ENCODE assay signal across 1 cellular context in genomic region chr1:37946703-37947360, GRCh38.
TF ChIP-seq lines count a peak whose summit lies in the region.

Gene INPP5B, minus strand, starts transcription at chr1:37947053. Its CDS starts 745 bp downstream, at chr1:37946308.

TF ChIP-seq in HepG2, 621 proteins besides CTCF, POLR2A, EP300 and RAD21 (continued from another document and continues in another):
- TF ChIP-seq, protein P1, sequence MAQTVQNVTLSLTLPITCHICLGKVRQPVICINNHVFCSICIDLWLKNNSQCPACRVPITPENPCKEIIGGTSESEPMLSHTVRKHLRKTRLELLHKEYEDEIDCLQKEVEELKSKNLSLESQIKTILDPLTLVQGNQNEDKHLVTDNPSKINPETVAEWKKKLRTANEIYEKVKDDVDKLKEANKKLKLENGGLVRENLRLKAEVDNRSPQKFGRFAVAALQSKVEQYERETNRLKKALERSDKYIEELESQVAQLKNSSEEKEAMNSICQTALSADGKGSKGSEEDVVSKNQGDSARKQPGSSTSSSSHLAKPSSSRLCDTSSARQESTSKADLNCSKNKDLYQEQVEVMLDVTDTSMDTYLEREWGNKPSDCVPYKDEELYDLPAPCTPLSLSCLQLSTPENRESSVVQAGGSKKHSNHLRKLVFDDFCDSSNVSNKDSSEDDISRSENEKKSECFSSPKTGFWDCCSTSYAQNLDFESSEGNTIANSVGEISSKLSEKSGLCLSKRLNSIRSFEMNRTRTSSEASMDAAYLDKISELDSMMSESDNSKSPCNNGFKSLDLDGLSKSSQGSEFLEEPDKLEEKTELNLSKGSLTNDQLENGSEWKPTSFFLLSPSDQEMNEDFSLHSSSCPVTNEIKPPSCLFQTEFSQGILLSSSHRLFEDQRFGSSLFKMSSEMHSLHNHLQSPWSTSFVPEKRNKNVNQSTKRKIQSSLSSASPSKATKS (CRISPR knock-in tag; IDR thresholded peaks at IDR 0.05) = no peak
- TF ChIP-seq, protein P2, sequence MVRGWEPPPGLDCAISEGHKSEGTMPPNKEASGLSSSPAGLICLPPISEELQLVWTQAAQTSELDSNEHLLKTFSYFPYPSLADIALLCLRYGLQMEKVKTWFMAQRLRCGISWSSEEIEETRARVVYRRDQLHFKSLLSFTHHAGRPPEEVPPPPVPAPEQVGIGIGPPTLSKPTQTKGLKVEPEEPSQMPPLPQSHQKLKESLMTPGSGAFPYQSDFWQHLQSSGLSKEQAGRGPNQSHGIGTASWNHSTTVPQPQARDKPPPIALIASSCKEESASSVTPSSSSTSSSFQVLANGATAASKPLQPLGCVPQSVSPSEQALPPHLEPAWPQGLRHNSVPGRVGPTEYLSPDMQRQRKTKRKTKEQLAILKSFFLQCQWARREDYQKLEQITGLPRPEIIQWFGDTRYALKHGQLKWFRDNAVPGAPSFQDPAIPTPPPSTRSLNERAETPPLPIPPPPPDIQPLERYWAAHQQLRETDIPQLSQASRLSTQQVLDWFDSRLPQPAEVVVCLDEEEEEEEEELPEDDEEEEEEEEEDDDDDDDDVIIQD (CRISPR knock-in tag; IDR thresholded peaks at IDR 0.05; ENCODE audit: low read depth) = peak; percentile 51; the same call in 1 of the 2 replicates
- no peak for TF ChIP-seq JDP2 (CRISPR knock-in tag; IDR thresholded peaks at IDR 0.05; ENCODE audit: borderline replicate concordance)
- no peak for TF ChIP-seq ZSCAN5A (CRISPR knock-in tag; IDR thresholded peaks at IDR 0.05; ENCODE audit: borderline replicate concordance)
- no peak for TF ChIP-seq ZNF562 (CRISPR knock-in tag; IDR thresholded peaks at IDR 0.05; ENCODE audit: borderline replicate concordance)
- peak; percentile 23; the same call in 1 of the 2 replicates for TF ChIP-seq ZNF230 (CRISPR knock-in tag; IDR thresholded peaks at IDR 0.05)
- TF ChIP-seq RELA (CRISPR knock-in tag; IDR thresholded peaks at IDR 0.05) = no peak
- TF ChIP-seq TSC22D2 (CRISPR knock-in tag; IDR thresholded peaks at IDR 0.05; ENCODE audit: borderline replicate concordance) = no peak
- no peak for TF ChIP-seq ZNF660 (CRISPR knock-in tag; IDR thresholded peaks at IDR 0.05; ENCODE audit: borderline replicate concordance, low read depth)
- TF ChIP-seq ZNF674 (CRISPR knock-in tag; IDR thresholded peaks at IDR 0.05; ENCODE audit: low read depth) = no peak
- TF ChIP-seq ZNF691 (CRISPR knock-in tag; IDR thresholded peaks at IDR 0.05; ENCODE audit: borderline replicate concordance, low read depth) = peak; percentile 67; the same call in 1 of the 2 replicates
- no peak for TF ChIP-seq ZNF382 (CRISPR knock-in tag; IDR thresholded peaks at IDR 0.05; ENCODE audit: borderline replicate concordance)
- no peak; the same call in 1 of the 2 replicates for TF ChIP-seq POLR2G (IDR thresholded peaks at IDR 0.05; ENCODE audit: low read depth, low read length)
- TF ChIP-seq CCAR2 (optimal IDR thresholded peaks at IDR 0.05; ENCODE audit: low read depth, low read length) = no peak
- peak; percentile 65; the same call in 1 of the 2 replicates for TF ChIP-seq SNAI1 (CRISPR knock-in tag; IDR thresholded peaks at IDR 0.05; ENCODE audit: borderline replicate concordance)
- TF ChIP-seq HDAC2 (CRISPR knock-in tag; IDR thresholded peaks at IDR 0.05) = 0 out of 2 replicates have a peak, but pooled peaks have one; percentile 62
- TF ChIP-seq HNF1A (IDR thresholded peaks at IDR 0.05; ENCODE audit: low read depth) = no peak
- TF ChIP-seq HNF1A (CRISPR knock-in tag; IDR thresholded peaks at IDR 0.05; ENCODE audit: borderline replicate concordance) = peak; percentile 52; the same call in 1 of the 2 replicates
- TF ChIP-seq, protein P3, sequence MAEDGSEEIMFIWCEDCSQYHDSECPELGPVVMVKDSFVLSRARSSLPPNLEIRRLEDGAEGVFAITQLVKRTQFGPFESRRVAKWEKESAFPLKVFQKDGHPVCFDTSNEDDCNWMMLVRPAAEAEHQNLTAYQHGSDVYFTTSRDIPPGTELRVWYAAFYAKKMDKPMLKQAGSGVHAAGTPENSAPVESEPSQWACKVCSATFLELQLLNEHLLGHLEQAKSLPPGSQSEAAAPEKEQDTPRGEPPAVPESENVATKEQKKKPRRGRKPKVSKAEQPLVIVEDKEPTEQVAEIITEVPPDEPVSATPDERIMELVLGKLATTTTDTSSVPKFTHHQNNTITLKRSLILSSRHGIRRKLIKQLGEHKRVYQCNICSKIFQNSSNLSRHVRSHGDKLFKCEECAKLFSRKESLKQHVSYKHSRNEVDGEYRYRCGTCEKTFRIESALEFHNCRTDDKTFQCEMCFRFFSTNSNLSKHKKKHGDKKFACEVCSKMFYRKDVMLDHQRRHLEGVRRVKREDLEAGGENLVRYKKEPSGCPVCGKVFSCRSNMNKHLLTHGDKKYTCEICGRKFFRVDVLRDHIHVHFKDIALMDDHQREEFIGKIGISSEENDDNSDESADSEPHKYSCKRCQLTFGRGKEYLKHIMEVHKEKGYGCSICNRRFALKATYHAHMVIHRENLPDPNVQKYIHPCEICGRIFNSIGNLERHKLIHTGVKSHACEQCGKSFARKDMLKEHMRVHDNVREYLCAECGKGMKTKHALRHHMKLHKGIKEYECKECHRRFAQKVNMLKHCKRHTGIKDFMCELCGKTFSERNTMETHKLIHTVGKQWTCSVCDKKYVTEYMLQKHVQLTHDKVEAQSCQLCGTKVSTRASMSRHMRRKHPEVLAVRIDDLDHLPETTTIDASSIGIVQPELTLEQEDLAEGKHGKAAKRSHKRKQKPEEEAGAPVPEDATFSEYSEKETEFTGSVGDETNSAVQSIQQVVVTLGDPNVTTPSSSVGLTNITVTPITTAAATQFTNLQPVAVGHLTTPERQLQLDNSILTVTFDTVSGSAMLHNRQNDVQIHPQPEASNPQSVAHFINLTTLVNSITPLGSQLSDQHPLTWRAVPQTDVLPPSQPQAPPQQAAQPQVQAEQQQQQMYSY (CRISPR knock-in tag; IDR thresholded peaks at IDR 0.05) = no peak
- no peak for TF ChIP-seq STAG1 (CRISPR knock-in tag; IDR thresholded peaks at IDR 0.05)
- no peak for TF ChIP-seq GTF3A (CRISPR knock-in tag; conservative IDR thresholded peaks at IDR 0.05)
- 0 out of 2 replicates have a peak, but pooled peaks have one; percentile 56 for TF ChIP-seq ZNF83 (CRISPR knock-in tag; IDR thresholded peaks at IDR 0.05; ENCODE audit: borderline replicate concordance)
- no peak for TF ChIP-seq ZNF720 (CRISPR knock-in tag; IDR thresholded peaks at IDR 0.05)
- TF ChIP-seq NFKB2 (CRISPR knock-in tag; IDR thresholded peaks at IDR 0.05; ENCODE audit: borderline replicate concordance) = no peak; the same call in 1 of the 2 replicates
- 0 out of 2 replicates have a peak, but pooled peaks have one; percentile 53 for TF ChIP-seq SP140L (CRISPR knock-in tag; IDR thresholded peaks at IDR 0.05; ENCODE audit: borderline replicate concordance)
- no peak for TF ChIP-seq PLSCR1 (CRISPR knock-in tag; IDR thresholded peaks at IDR 0.05; ENCODE audit: borderline replicate concordance)
- TF ChIP-seq DMAP1 (CRISPR knock-in tag; IDR thresholded peaks at IDR 0.05) = no peak
- TF ChIP-seq, protein P4, sequence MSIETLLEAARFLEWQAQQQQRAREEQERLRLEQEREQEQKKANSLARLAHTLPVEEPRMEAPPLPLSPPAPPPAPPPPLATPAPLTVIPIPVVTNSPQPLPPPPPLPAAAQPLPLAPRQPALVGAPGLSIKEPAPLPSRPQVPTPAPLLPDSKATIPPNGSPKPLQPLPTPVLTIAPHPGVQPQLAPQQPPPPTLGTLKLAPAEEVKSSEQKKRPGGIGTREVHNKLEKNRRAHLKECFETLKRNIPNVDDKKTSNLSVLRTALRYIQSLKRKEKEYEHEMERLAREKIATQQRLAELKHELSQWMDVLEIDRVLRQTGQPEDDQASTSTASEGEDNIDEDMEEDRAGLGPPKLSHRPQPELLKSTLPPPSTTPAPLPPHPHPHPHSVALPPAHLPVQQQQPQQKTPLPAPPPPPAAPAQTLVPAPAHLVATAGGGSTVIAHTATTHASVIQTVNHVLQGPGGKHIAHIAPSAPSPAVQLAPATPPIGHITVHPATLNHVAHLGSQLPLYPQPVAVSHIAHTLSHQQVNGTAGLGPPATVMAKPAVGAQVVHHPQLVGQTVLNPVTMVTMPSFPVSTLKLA (IDR thresholded peaks at IDR 0.05) = peak; percentile 75
- TF ChIP-seq THAP7 (CRISPR knock-in tag; IDR thresholded peaks at IDR 0.05) = no peak
- peak; percentile 27 for TF ChIP-seq HNRNPLL (IDR thresholded peaks at IDR 0.05; ENCODE audit: low read depth, low read length, poor library complexity, severe bottlenecking)
- TF ChIP-seq JUND (CRISPR knock-in tag; IDR thresholded peaks at IDR 0.05) = no peak
- TF ChIP-seq ZBTB37 (CRISPR knock-in tag; IDR thresholded peaks at IDR 0.05) = no peak
- no peak for TF ChIP-seq ZNF7 (CRISPR knock-in tag; IDR thresholded peaks at IDR 0.05)
- TF ChIP-seq MXD4 (CRISPR knock-in tag; IDR thresholded peaks at IDR 0.05) = peak; percentile 67; the same call in 1 of the 2 replicates
- TF ChIP-seq RBM39 (IDR thresholded peaks at IDR 0.05; ENCODE audit: low read depth, low read length, poor library complexity, severe bottlenecking) = peak; percentile 59
- no peak for TF ChIP-seq E2F1 (CRISPR knock-in tag; IDR thresholded peaks at IDR 0.05)
- TF ChIP-seq FOXA1 (IDR thresholded peaks at IDR 0.05) = no peak
- peak; percentile 22; the same call in 1 of the 2 replicates for TF ChIP-seq FOXA1 (CRISPR knock-in tag; IDR thresholded peaks at IDR 0.05)
